7 cellular contexts compared by ENCODE assay signal in genomic region chr22:19105867-19106802, GRCh38. TPM values are rescaled to one million over a fixed set of nuclear protein-coding genes. Genes with fewer than 3 reads are reported as not detected.
DNase-seq lines count a peak whose midpoint lies in the region; ATAC-seq and TF ChIP-seq lines count a peak whose summit lies in the region.

No MANE protein-coding gene starts in this region.

- H3K4me3 Mint-ChIP-seq in activated CD4-positive, alpha-beta T cell treated with anti-CD3 and anti-CD28 coated beads, Interleukin-2, amount 10 ng/mL, durations not matched to agents 24 days and 14 days: no peak overlapping the region

- ATAC-seq in HG02763 (IDR thresholded peaks at IDR 0.05; ENCODE audit: unreplicated experiment): no peak
- no peak for ATAC-seq in GM21526 (IDR thresholded peaks at IDR 0.05; ENCODE audit: low FRiP score, unreplicated experiment)

- H3K4me1 Mint-ChIP-seq in activated CD4-positive, alpha-beta T cell treated with anti-CD3 and anti-CD28 coated beads, Interleukin-2, amount 10 ng/mL, durations not matched to agents 24 days and 14 days: peaks cover 43% of the 10 kb centered on the region

- no peaks in the 10 kb centered on the region for H3K9me3 Mint-ChIP-seq in activated CD4-positive, alpha-beta T cell treated with anti-CD3 and anti-CD28 coated beads, Interleukin-2, amount 10 ng/mL, durations not matched to agents 24 days and 14 days

- peaks cover 8% of the 10 kb centered on the region for H3K36me3 Mint-ChIP-seq in activated CD4-positive, alpha-beta T cell treated with anti-CD3 and anti-CD28 coated beads, Interleukin-2, amount 10 ng/mL, durations not matched to agents 24 days and 14 days (ENCODE audit: low read depth)

- no peak for DNase-seq in HFF-Myc (ENCODE audit: extremely low read depth, low read depth)
- DNase-seq in activated CD4-positive, alpha-beta T cell treated with anti-CD3 and anti-CD28 coated beads, Interleukin-2, amount 10 ng/mL, durations not matched to agents 24 days and 14 days: peak; percentile 80
- DNase-seq in fibroblast of pulmonary artery (ENCODE audit: low read depth): no peak
- peak; percentile 34 to 45 for DNase-seq in stimulated activated CD4-positive, alpha-beta T cell treated with anti-CD3 and anti-CD28 coated beads, Interleukin-4, amount 100 ng/mL, for 4 hours
- no peak for DNase-seq in NCI-H1694 treated with DMSO at 0.1 percent for 48 hours (lab: John Stamatoyannopoulos, UW)

- no peak overlapping the region for H3K27ac Mint-ChIP-seq in activated CD4-positive, alpha-beta T cell treated with anti-CD3 and anti-CD28 coated beads, Interleukin-2, amount 10 ng/mL, durations not matched to agents 24 days and 14 days

- H3K4me3 ChIP-seq in HFF-Myc (replicated peaks; ENCODE audit: low read depth, low read length) (no peak overlapping the region), fibroblast of pulmonary artery (replicated peaks; ENCODE audit: low read depth, low read length) (no peak overlapping the region)

- H3K27me3 Mint-ChIP-seq in activated CD4-positive, alpha-beta T cell treated with anti-CD3 and anti-CD28 coated beads, Interleukin-2, amount 10 ng/mL, durations not matched to agents 24 days and 14 days: no peaks in the 10 kb centered on the region

- TF ChIP-seq CTCF in HFF-Myc (IDR thresholded peaks at IDR 0.05; ENCODE audit: low read depth, low read length, missing control alignments) (peak; percentile 24), fibroblast of pulmonary artery (IDR thresholded peaks at IDR 0.05; ENCODE audit: low read length, missing control alignments) (peak; percentile 28)

- intact Hi-C loops in activated CD4-positive, alpha-beta T cell treated with anti-CD3 and anti-CD28 coated beads, Interleukin-2, amount 10 ng/mL, durations not matched to agents 24 days and 14 days (cut with micrococcal nuclease): no loop called here

RNA-seq across cellular contexts. Expression of gene DGCR2, which starts 16.1 kb away (rescaled TPM):
- 23.8 and 25.5 TPM in 2 replicates for total RNA-seq in activated CD4-positive, alpha-beta T cell treated with anti-CD3 and anti-CD28 coated beads, Interleukin-2, amount 10 ng/mL, durations not matched to agents 24 days and 14 days

RNA-seq across cellular contexts. Expression of gene TSSK2, which starts 25.0 kb away (rescaled TPM):
- total RNA-seq in activated CD4-positive, alpha-beta T cell treated with anti-CD3 and anti-CD28 coated beads, Interleukin-2, amount 10 ng/mL, durations not matched to agents 24 days and 14 days: not detected in 2 replicates

RNA-seq across cellular contexts. Expression of gene ESS2, which starts 38.3 kb away (rescaled TPM):
- 17.6 and 19.1 TPM in 2 replicates for total RNA-seq in activated CD4-positive, alpha-beta T cell treated with anti-CD3 and anti-CD28 coated beads, Interleukin-2, amount 10 ng/mL, durations not matched to agents 24 days and 14 days

RNA-seq across cellular contexts. Expression of gene GSC2, which starts 44.0 kb away (rescaled TPM):
- not detected in 2 replicates for total RNA-seq in activated CD4-positive, alpha-beta T cell treated with anti-CD3 and anti-CD28 coated beads, Interleukin-2, amount 10 ng/mL, durations not matched to agents 24 days and 14 days

Comparison
In these comparisons a context has a peak if more than half of its experiments do, and no peak if none do; other contexts are left out.
1. DNase-seq: peak in activated CD4-positive, alpha-beta T cell treated with anti-CD3 and anti-CD28 coated beads, Interleukin-2, amount 10 ng/mL, durations not matched to agents 24 days and 14 days (single experiment) and stimulated activated CD4-positive, alpha-beta T cell treated with anti-CD3 and anti-CD28 coated beads, Interleukin-4, amount 100 ng/mL, for 4 hours (2 of 2); none in HFF-Myc (single experiment), fibroblast of pulmonary artery (single experiment) and NCI-H1694 treated with DMSO at 0.1 percent for 48 hours (single experiment).